Comparison of ENCODE assay signal across 23 cellular contexts in the genomic region with DNA sequence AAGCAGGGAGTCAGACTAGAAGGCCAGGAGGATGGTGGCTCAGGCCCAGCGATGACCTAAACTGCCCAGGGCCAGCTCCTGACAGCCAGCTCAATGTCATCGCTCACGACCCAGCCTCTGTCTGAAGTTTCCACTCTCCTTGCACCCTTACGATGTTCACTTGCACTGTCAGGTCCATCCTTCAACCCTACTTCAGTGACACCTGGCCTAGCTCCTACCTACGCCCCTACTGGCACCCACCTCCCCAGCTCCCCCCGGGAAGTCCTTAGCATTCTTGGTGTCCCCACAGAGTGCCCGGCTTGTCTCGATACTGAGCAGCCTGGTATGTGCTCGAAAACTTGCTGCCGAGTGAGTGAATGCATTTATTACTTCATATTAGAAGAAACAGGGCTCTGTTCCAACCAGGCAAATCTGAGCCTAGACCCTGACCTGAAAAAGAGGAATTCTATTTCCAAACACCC. TPM values are rescaled to one million over a fixed set of nuclear protein-coding genes. Genes with fewer than 3 reads are reported as not detected.
DNase-seq lines count a peak whose midpoint lies in the region; ATAC-seq, FAIRE-seq and TF ChIP-seq lines count a peak whose summit lies in the region.
"Had no signal": no experiment of that assay in that cellular context is flagged by ENCODE, and none has a peak within 500 bp of the region (broad histone marks: within the 10 kb centered on the region; RNA-seq: fewer than 3 reads in every experiment).

No MANE protein-coding gene starts in this region.

- H4K91ac ChIP-seq in H1 (replicated peaks; ENCODE audit: insufficient read length, low read length): no peak overlapping the region

- H2BK15ac ChIP-seq in H1 (ENCODE audit: low read length): 0 out of 2 replicates have a peak overlapping the region, but pooled peaks have one; percentile 40

- peaks cover 21% of the 10 kb centered on the region for H3K27me3 Mint-ChIP-seq in mesothelial cell of epicardium (ENCODE audit: low read depth)
- no peaks in the 10 kb centered on the region for H3K27me3 Mint-ChIP-seq in activated naive CD4-positive, alpha-beta T cell treated with anti-CD3 and anti-CD28 coated beads, Interleukin-2, amount 10 ng/mL, durations not matched to agents 7 days and 5 days

- no peak overlapping the region for H3K23ac ChIP-seq in H1 (ENCODE audit: insufficient read length)

- intact Hi-C loops in HCT116 (cut with micrococcal nuclease) (no loop called here), gastrocnemius medialis (cut with DNase I; ENCODE audit: low total_unique reads) (loop anchor here (5.0 kb wide), 1 partner anchor 56 kb away; no protein-coding TSS in a partner anchor)

- DNase-seq in HCT116 (ENCODE audit: low read depth, low spot score): no peak
- DNase-seq in H1 (ENCODE audit: low read depth in 1 of 2, low spot score in 2 of 2): no peak
- no peak for DNase-seq in mesothelial cell of epicardium (ENCODE audit: low spot score in 2 of 2, unreplicated experiment in 2 of 2)
- peak; percentile 48 to 82 for DNase-seq in gastrocnemius medialis
- DNase-seq in activated naive CD4-positive, alpha-beta T cell treated with anti-CD3 and anti-CD28 coated beads, Interleukin-2, amount 10 ng/mL, durations not matched to agents 7 days and 5 days: no peak
- no peak for DNase-seq in SW 1271 (lab: John Stamatoyannopoulos, UW)
- DNase-seq: activated CD4-positive, alpha-beta T cell treated with anti-CD3 and anti-CD28 coated beads, Interleukin-2, amount 50 U/mL, for 4 hours; activated naive CD4-positive, alpha-beta T cell treated with Interleukin-2 at 50 U/mL for 16 hours; NCI-H187 treated with DMSO at 0.1 percent for 48 hours; NCI-H226; stimulated activated CD4-positive, alpha-beta T cell treated with anti-CD3 and anti-CD28 coated beads, Interleukin-12 subunit alpha, Interleukin-12 subunit beta, amount 100 ng/mL, for 4 hours; T-helper 1 cell had no signal

- H3K56ac ChIP-seq in H1 (replicated peaks; ENCODE audit: insufficient read length, low read depth, low read length): no peak overlapping the region

- H3K36me3 ChIP-seq in HCT116 (ENCODE audit: control insufficient read depth in 1 of 2, insufficient read depth in 2 of 2, low read length in 2 of 2) (no peaks in the 10 kb centered on the region), H1 (ENCODE audit: control insufficient read depth in 2 of 4, insufficient read depth in 4 of 4, low read length in 3 of 4) (no peaks in the 10 kb centered on the region), gastrocnemius medialis (no peaks in the 10 kb centered on the region)
- H3K36me3 ChIP-seq: BLaER1 treated with 17β-estradiol and CSF1 and Interleukin-3, amounts not matched to agents 10 nM and 100 nM; tibial artery had no signal

- no peaks in the 10 kb centered on the region for H3K23me2 ChIP-seq in H1 (ENCODE audit: low read depth, low read length)

- H3K9ac ChIP-seq in HCT116 (ENCODE audit: low read length) (no peak overlapping the region), H1 (replicated peaks in 1 of 4; ENCODE audit: extremely low read depth in 1 of 4, low read depth in 3 of 4, low read length in 3 of 4) (no peak overlapping the region)
- H3K9ac ChIP-seq: BLaER1 treated with 17β-estradiol and CSF1 and Interleukin-3, amounts not matched to agents 10 nM and 100 nM had no signal

- in situ Hi-C loops in gastrocnemius medialis (cut with MboI; ENCODE audit: low sequenced_read_pairs in 4 of 4): loop anchor here in 1 of 4 donors (10.0 kb wide), 1 partner anchor 79 kb away; no protein-coding TSS in a partner anchor

- no peak overlapping the region for H3K4me3 Mint-ChIP-seq in mesothelial cell of epicardium
- H3K4me3 Mint-ChIP-seq in activated naive CD4-positive, alpha-beta T cell treated with anti-CD3 and anti-CD28 coated beads, Interleukin-2, amount 10 ng/mL, durations not matched to agents 7 days and 5 days: no peak overlapping the region

- H2BK5ac ChIP-seq in H1 (ENCODE audit: low read depth, low read length): no peak overlapping the region

- H3K9me2 ChIP-seq in HCT116 (ENCODE audit: insufficient read depth): no peaks in the 10 kb centered on the region

- no peak for TF ChIP-seq EP300 in H1 (IDR thresholded peaks at IDR 0.05; ENCODE audit: borderline replicate concordance in 1 of 2, low read depth in 2 of 2, low read length in 2 of 2)

- H3K79me2 ChIP-seq in HCT116 (ENCODE audit: insufficient read depth, low read length): no peaks in the 10 kb centered on the region
- no peaks in the 10 kb centered on the region for H3K79me2 ChIP-seq in H1 (ENCODE audit: control insufficient read depth in 1 of 2, insufficient read depth in 2 of 2, low read length in 2 of 2)

- H3K4me2 ChIP-seq in HCT116 (ENCODE audit: low read length): peak overlapping the region; percentile 3; the same call in 1 of the 2 replicates
- no peak overlapping the region for H3K4me2 ChIP-seq in H1 (ENCODE audit: insufficient read depth in 1 of 2, low read depth in 2 of 2, low read length in 2 of 2)
- H3K4me2 ChIP-seq: A549; BLaER1 treated with 17β-estradiol and CSF1 and Interleukin-3, amounts not matched to agents 10 nM and 100 nM had no signal

- POLR2A ChIA-PET in HCT116 (lab: Charles Lee): no interaction called here
- POLR2A ChIA-PET in H1 (lab: Charles Lee; ENCODE audit: partially characterized antibody): no interaction called here

- H4K20me1 ChIP-seq in HCT116 (ENCODE audit: insufficient read depth): no peaks in the 10 kb centered on the region
- H4K20me1 ChIP-seq in H1 (replicated peaks in 1 of 2; ENCODE audit: control insufficient read depth in 1 of 2, insufficient read depth in 2 of 2, low read length in 2 of 2): no peaks in the 10 kb centered on the region
- H4K20me1 ChIP-seq: BLaER1 treated with 17β-estradiol and CSF1 and Interleukin-3, amounts not matched to agents 10 nM and 100 nM had no signal

- TF ChIP-seq CTCF in HCT116 (IDR thresholded peaks at IDR 0.05 in 2 of 3, conservative IDR thresholded peaks at IDR 0.05 in 1 of 3; ENCODE audit: borderline replicate concordance in 1 of 3, insufficient read depth in 1 of 3, low read depth in 2 of 3, low read length in 2 of 3): no peak
- no peak for TF ChIP-seq CTCF in H1 (IDR thresholded peaks at IDR 0.05; ENCODE audit: control extremely low read depth in 1 of 3, insufficient read depth in 1 of 3, low read depth in 1 of 3, low read length in 3 of 3)
- TF ChIP-seq CTCF in mesothelial cell of epicardium (IDR thresholded peaks at IDR 0.05; ENCODE audit: unreplicated experiment): no peak
- no peak for TF ChIP-seq CTCF in gastrocnemius medialis (IDR thresholded peaks at IDR 0.05 in 4 of 5, conservative IDR thresholded peaks at IDR 0.05 in 1 of 5)

- ATAC-seq in HCT116 (peak; percentile 19; the same call in 1 of the 2 replicates), gastrocnemius medialis (peak; percentile 53 to 60), HG03457 (IDR thresholded peaks at IDR 0.05; ENCODE audit: unreplicated experiment) (no peak), HG03432 (IDR thresholded peaks at IDR 0.05; ENCODE audit: unreplicated experiment) (no peak)
- ATAC-seq: GM12878 had no signal

- FAIRE-seq in H1 (lab: Jason Lieb, UNC): no peak
- FAIRE-seq: A549, endothelial cell of umbilical vein, GM12878 had no signal

- H3K4me3 ChIP-seq in HCT116 (replicated peaks in 1 of 2; ENCODE audit: low read depth in 1 of 2, low read length in 2 of 2) (no peak overlapping the region), H1 (ENCODE audit: extremely low read depth in 1 of 4, insufficient read depth in 2 of 4, low read depth in 3 of 4, low read length in 4 of 4) (no peak overlapping the region), gastrocnemius medialis (peak overlapping the region; percentile 22 to 32 (median 30))
- H3K4me3 ChIP-seq: A549; BLaER1 treated with 17β-estradiol and CSF1 and Interleukin-3, amounts not matched to agents 10 nM and 100 nM; GM12878; mucosa of descending colon had no signal

- TF ChIP-seq RAD21 in HCT116 (IDR thresholded peaks at IDR 0.05; ENCODE audit: low read depth): no peak
- TF ChIP-seq RAD21 in H1 (IDR thresholded peaks at IDR 0.05 in 1 of 2, conservative IDR thresholded peaks at IDR 0.05 in 1 of 2; ENCODE audit: low read depth in 2 of 2, low read length in 2 of 2): no peak

- H3K36me3 Mint-ChIP-seq in mesothelial cell of epicardium: no peaks in the 10 kb centered on the region
- no peaks in the 10 kb centered on the region for H3K36me3 Mint-ChIP-seq in activated naive CD4-positive, alpha-beta T cell treated with anti-CD3 and anti-CD28 coated beads, Interleukin-2, amount 10 ng/mL, durations not matched to agents 7 days and 5 days

- peak overlapping the region; percentile 47 for H3K27ac Mint-ChIP-seq in mesothelial cell of epicardium
- H3K27ac Mint-ChIP-seq in activated naive CD4-positive, alpha-beta T cell treated with anti-CD3 and anti-CD28 coated beads, Interleukin-2, amount 10 ng/mL, durations not matched to agents 7 days and 5 days: no peak overlapping the region

- H2AFZ ChIP-seq in HCT116 (ENCODE audit: low read depth, low read length, poor library complexity, severe bottlenecking): peak overlapping the region; percentile 43
- H2AFZ ChIP-seq in H1 (ENCODE audit: low read length): no peak overlapping the region

- H3K4ac ChIP-seq in H1 (replicated peaks; ENCODE audit: insufficient read length, low read depth, low read length): no peak overlapping the region

- H3K27ac ChIP-seq in HCT116 (ENCODE audit: low read depth, low read length) (no peak overlapping the region), H1 (ENCODE audit: low read depth, low read length) (no peak overlapping the region), gastrocnemius medialis (peak overlapping the region; percentile 85 to 95 (median 93))
- H3K27ac ChIP-seq: A549; BLaER1 treated with 17β-estradiol and CSF1 and Interleukin-3, amounts not matched to agents 10 nM and 100 nM; foreskin keratinocyte; tibial artery had no signal

- H3K27me3 ChIP-seq in HCT116 (ENCODE audit: insufficient read depth, low read length) (peaks cover 4% of the 10 kb centered on the region; the same call in 1 of the 2 replicates), H1 (replicated peaks in 1 of 4; ENCODE audit: control insufficient read depth in 3 of 4, extremely low read depth in 1 of 4, insufficient read depth in 3 of 4, low read length in 3 of 4) (no peaks in the 10 kb centered on the region), gastrocnemius medialis (no peaks in the 10 kb centered on the region)
- H3K27me3 ChIP-seq: BLaER1 treated with 17β-estradiol and CSF1 and Interleukin-3, amounts not matched to agents 10 nM and 100 nM; foreskin keratinocyte had no signal

- H4K8ac ChIP-seq in H1 (ENCODE audit: extremely low read depth, insufficient read depth, low read length): no peak overlapping the region

- no peak overlapping the region for H4K5ac ChIP-seq in H1 (ENCODE audit: insufficient read length, low read depth, low read length)

- RAD21 ChIA-PET in HCT116 (lab: Charles Lee; ENCODE audit: low non-redundant PET in 1 of 2, low total read pairs in 2 of 2, uncharacterized antibody in 2 of 2, unreplicated experiment in 2 of 2): no interaction called here

- H3K9me3 ChIP-seq in HCT116 (ENCODE audit: control insufficient read depth in 1 of 2, insufficient read depth in 1 of 2, low read depth in 1 of 2, low read length in 2 of 2) (no peaks in the 10 kb centered on the region), H1 (ENCODE audit: insufficient read depth in 2 of 2, low read depth in 1 of 2, low read length in 1 of 2) (no peaks in the 10 kb centered on the region), gastrocnemius medialis (no peaks in the 10 kb centered on the region)
- H3K9me3 ChIP-seq: A549, mucosa of descending colon, tibial artery had no signal

- no peak overlapping the region for H2BK20ac ChIP-seq in H1 (ENCODE audit: low read length)

- H3K4me1 ChIP-seq in HCT116 (ENCODE audit: control insufficient read depth in 1 of 2, insufficient read depth in 2 of 2, low read length in 2 of 2) (peaks cover 0 to 7% of the 10 kb centered on the region in 2 experiments; a peak in 2 of 4 replicates), H1 (replicated peaks in 1 of 4; ENCODE audit: control insufficient read depth in 3 of 4, insufficient read depth in 4 of 4, low read length in 3 of 4) (no peaks in the 10 kb centered on the region), gastrocnemius medialis (peaks cover 24 to 42% of the 10 kb centered on the region in 2 donors)
- H3K4me1 ChIP-seq: A549, foreskin keratinocyte had no signal

- CTCF ChIA-PET in HCT116 (lab: Charles Lee) (interaction anchor here (0.9 kb wide), 1 partner anchor 116 kb away, joined by 4 read pairs; no protein-coding TSS in a partner anchor), H1 (lab: Charles Lee; ENCODE audit: partially characterized antibody) (interaction anchor here (0.6 to 4.2 kb wide), 5 partner anchors 12 to 79 kb away, joined by 3 to 16 read pairs (median 4); no protein-coding TSS in a partner anchor)
- CTCF ChIA-PET in activated naive CD4-positive, alpha-beta T cell treated with anti-CD3 and anti-CD28 coated beads, Interleukin-2, amount 10 ng/mL, durations not matched to agents 7 days and 5 days (lab: Charles Lee): no interaction called here

- no peaks in the 10 kb centered on the region for H3K79me1 ChIP-seq in H1 (ENCODE audit: low read depth, low read length)

- no peak overlapping the region for H2BK12ac ChIP-seq in H1 (ENCODE audit: low read depth, low read length)

- H2BK120ac ChIP-seq in H1 (replicated peaks; ENCODE audit: low read depth, low read length): no peak overlapping the region

- 94% methylated on average over 10 of the region's 10 CpGs; no CpG with 5 or more reads in 1 of the 2 experiments for WGBS in H1 (ENCODE audit: extremely low coverage in 1 of 2, insufficient coverage in 1 of 2, insufficient read length in 1 of 2, insufficient replicate concordance in 2 of 2, low coverage in 1 of 2, low lambda C conversion rate in 2 of 2, missing lambda C conversion rate in 1 of 2), 2 experiments

- H3K14ac ChIP-seq in H1 (ENCODE audit: insufficient read length): no peak overlapping the region

- H3K4me1 Mint-ChIP-seq in mesothelial cell of epicardium: peaks cover 1% of the 10 kb centered on the region
- no peaks in the 10 kb centered on the region for H3K4me1 Mint-ChIP-seq in activated naive CD4-positive, alpha-beta T cell treated with anti-CD3 and anti-CD28 coated beads, Interleukin-2, amount 10 ng/mL, durations not matched to agents 7 days and 5 days

- TF ChIP-seq POLR2A in HCT116 (IDR thresholded peaks at IDR 0.05; ENCODE audit: borderline replicate concordance, extremely low read depth, insufficient read depth, insufficient read length): no peak
- TF ChIP-seq POLR2A in H1 (IDR thresholded peaks at IDR 0.05; ENCODE audit: control extremely low read depth in 1 of 2, low read depth in 2 of 2, low read length in 2 of 2): no peak
- no peak for TF ChIP-seq POLR2A in gastrocnemius medialis (IDR thresholded peaks at IDR 0.05)

- no TSS peak for BruUV-seq in HCT116 (replicated peaks; lab: Mats Ljungman, UMichigan)

- no peak overlapping the region for H2AK5ac ChIP-seq in H1 (ENCODE audit: low read depth, low read length)

- H3K18ac ChIP-seq in H1 (ENCODE audit: extremely low read depth, low read length): no peak overlapping the region

- H3K9me3 Mint-ChIP-seq in mesothelial cell of epicardium: no peaks in the 10 kb centered on the region
- H3K9me3 Mint-ChIP-seq in activated naive CD4-positive, alpha-beta T cell treated with anti-CD3 and anti-CD28 coated beads, Interleukin-2, amount 10 ng/mL, durations not matched to agents 7 days and 5 days: no peaks in the 10 kb centered on the region

RNA-seq across cellular contexts. Expression of a gene that starts 29.7 kb away (rescaled TPM):
- total RNA-seq in HCT116 (2021; ENCODE audit: unreplicated experiment) (not detected), mesothelial cell of epicardium (not detected in 3 replicates), gastrocnemius medialis (1 to 10 TPM; 2.1 to 6.8 (median 5.7) TPM)
- not detected in 2 replicates for polyA plus RNA-seq in HCT116 (2012)
- 0.38 and 0.63 TPM in 2 replicates for total RNA-seq in H1 (2021; fragmentation: NEBNext Ultra II Directional; extraction: Animal tissue kit (Norgen Biotek cat#: 25700))
- 0.17 and 0.19 TPM in 2 replicates for polyA plus RNA-seq in H1 (2011; rRNA removed)
- polyA plus RNA-seq in H1 (2011; cell fraction: cytosol; rRNA removed): 0.26 TPM
- 0.14 TPM for polyA plus RNA-seq in H1 (2011; cell fraction: nucleus; rRNA removed)
- polyA plus RNA-seq in H1 (2012, experiment 1 of 2): 0.35 to 0.39 TPM (median 0.39 TPM) in 3 of 4 replicates, not detected in the other
- polyA plus RNA-seq in H1 (2012, experiment 2 of 2): 0.75 TPM
- 0.30 TPM for polyA plus RNA-seq in H1 (2013, experiment 1 of 2)
- 0.29 TPM for polyA plus RNA-seq in H1 (2013, experiment 2 of 2)
- 0.12 and 0.16 TPM in 2 replicates for polyA minus RNA-seq in H1 (2011; rRNA and poly(A)+ RNA removed)
- polyA minus RNA-seq in H1 (2011; cell fraction: cytosol; rRNA and poly(A)+ RNA removed): not detected
- polyA minus RNA-seq in H1 (2011; cell fraction: nucleus; rRNA and poly(A)+ RNA removed): 0.40 TPM
- total RNA-seq: endothelial cell of umbilical vein, foreskin keratinocyte, GM12878, mucosa of descending colon, osteoblast, RPMI7951 had no signal
- polyA plus RNA-seq: A549, endothelial cell of umbilical vein, foreskin keratinocyte, GM12878 had no signal

RNA-seq across cellular contexts. Expression of a gene that starts 40.2 kb away (rescaled TPM):
- total RNA-seq in HCT116 (2021; ENCODE audit: unreplicated experiment) (not detected), mesothelial cell of epicardium (102 to 108 TPM (median 105 TPM) in 3 replicates), gastrocnemius medialis (10 to 100 TPM in 2 of 4 donors, 1 to 10 TPM in 2; 9.8 to 42.5 (median 21.3) TPM)
- polyA plus RNA-seq in HCT116 (2012): not detected in 2 replicates
- total RNA-seq in H1 (2021; fragmentation: NEBNext Ultra II Directional; extraction: Animal tissue kit (Norgen Biotek cat#: 25700)): 169 and 182 TPM in 2 replicates
- polyA plus RNA-seq in H1 (2011; rRNA removed): 44.7 and 49.7 TPM in 2 replicates
- polyA plus RNA-seq in H1 (2011; cell fraction: cytosol; rRNA removed): 44.8 TPM
- polyA plus RNA-seq in H1 (2011; cell fraction: nucleus; rRNA removed): 56.8 TPM
- 126 to 171 TPM (median 161 TPM) in 4 replicates for polyA plus RNA-seq in H1 (2012, experiment 1 of 2)
- 60.4 TPM for polyA plus RNA-seq in H1 (2012, experiment 2 of 2)
- 161 TPM for polyA plus RNA-seq in H1 (2013, experiment 1 of 2)
- polyA plus RNA-seq in H1 (2013, experiment 2 of 2): 213 TPM
- 55.2 and 59.1 TPM in 2 replicates for polyA minus RNA-seq in H1 (2011; rRNA and poly(A)+ RNA removed)
- polyA minus RNA-seq in H1 (2011; cell fraction: cytosol; rRNA and poly(A)+ RNA removed): 45.0 TPM
- 38.2 TPM for polyA minus RNA-seq in H1 (2011; cell fraction: nucleus; rRNA and poly(A)+ RNA removed)
- total RNA-seq: endothelial cell of umbilical vein had no signal
- polyA plus RNA-seq: A549, endothelial cell of umbilical vein, GM12878 had no signal

Comparison
In these comparisons a context has a peak if more than half of its experiments do, and no peak if none do; other contexts are left out.
1. ATAC-seq: peak in HCT116 (single experiment) and gastrocnemius medialis (2 of 2); none in HG03457 (single experiment) and HG03432 (single experiment).
2. DNase-seq: peak in gastrocnemius medialis (2 of 2); none in HCT116 (single experiment), H1 (0 of 2), mesothelial cell of epicardium (0 of 2), activated naive CD4-positive, alpha-beta T cell treated with anti-CD3 and anti-CD28 coated beads, Interleukin-2, amount 10 ng/mL, durations not matched to agents 7 days and 5 days (single experiment) and SW 1271 (0 of 2).
3. H3K27ac ChIP-seq: peak in gastrocnemius medialis (4 of 4); none in HCT116 (single experiment) and H1 (single experiment).
4. H3K4me3 ChIP-seq: peak in gastrocnemius medialis (4 of 4); none in HCT116 (0 of 2) and H1 (0 of 4).